8 cellular contexts compared by ENCODE assay signal in the genomic region with DNA sequence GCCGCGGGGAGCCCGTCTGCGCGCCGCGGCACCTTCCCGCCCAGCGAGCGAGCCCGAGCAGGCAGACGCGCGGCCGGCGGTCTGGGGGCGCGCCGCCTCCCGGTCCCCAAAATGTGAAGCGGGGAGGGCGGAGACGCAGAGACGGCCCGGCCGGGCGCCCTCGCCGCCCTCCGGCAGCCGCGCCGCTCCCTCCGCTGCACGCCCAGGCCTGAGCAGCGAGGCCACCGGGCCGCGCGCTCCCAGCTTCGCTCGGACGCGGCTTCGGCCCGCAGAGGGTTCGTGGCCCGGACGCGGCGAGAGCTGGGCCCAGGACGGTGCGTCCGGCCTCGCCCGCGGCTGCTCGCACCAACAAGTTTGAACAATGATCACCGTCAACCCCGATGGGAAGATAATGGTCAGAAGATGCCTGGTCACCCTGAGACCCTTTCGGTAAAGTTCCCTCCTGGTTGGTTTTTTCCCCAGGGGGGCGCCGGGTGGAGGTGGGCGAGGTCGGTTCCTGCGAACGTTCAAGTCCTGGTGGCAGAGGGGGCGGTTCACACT. TPM values are rescaled to one million over a fixed set of nuclear protein-coding genes. Genes with fewer than 3 reads are reported as not detected.
DNase-seq lines count a peak whose midpoint lies in the region; ATAC-seq and TF ChIP-seq lines count a peak whose summit lies in the region.

No MANE protein-coding gene starts in this region.

- H3K27me3 ChIP-seq in iPS DF 6.9 (ENCODE audit: control insufficient read depth, insufficient read depth, low read length) (peaks cover 3% of the 10 kb centered on the region; the same call in 1 of the 2 replicates), thymus (ENCODE audit: control insufficient read depth, insufficient read depth) (peaks cover 37% of the 10 kb centered on the region)

- peaks cover 9% of the 10 kb centered on the region for H3K4me1 Mint-ChIP-seq in activated CD4-positive, alpha-beta memory T cell treated with anti-CD3 and anti-CD28 coated beads for 36 hours (ENCODE audit: low read depth)
- peaks cover 13% of the 10 kb centered on the region for H3K4me1 Mint-ChIP-seq in activated CD4-positive, alpha-beta memory T cell treated with anti-CD3 and anti-CD28 coated beads, Interleukin-2, amount 10 ng/mL, durations not matched to agents 7 days and 5 days
- peaks cover 8% of the 10 kb centered on the region for H3K4me1 Mint-ChIP-seq in activated CD8-positive, alpha-beta T cell treated with anti-CD3 and anti-CD28 coated beads for 36 hours (ENCODE audit: low read depth)

- no peaks in the 10 kb centered on the region; the same call in 1 of the 2 replicates for H3K4me1 ChIP-seq in iPS DF 6.9 (ENCODE audit: control insufficient read depth, insufficient read depth, low read length)
- H3K4me1 ChIP-seq in thymus (ENCODE audit: control insufficient read depth, insufficient read depth, low read length), result peaks cover 7% of the 10 kb centered on the region

- peak; percentile 5 for ATAC-seq in activated CD8-positive, alpha-beta T cell treated with anti-CD3 and anti-CD28 coated beads for 36 hours

- no peak overlapping the region for H3K27ac ChIP-seq in iPS DF 6.9 (ENCODE audit: low read length)
- H3K27ac ChIP-seq in thymus (ENCODE audit: low read depth), result no peak overlapping the region

- H3K9me3 Mint-ChIP-seq in activated CD4-positive, alpha-beta memory T cell treated with anti-CD3 and anti-CD28 coated beads for 36 hours, result no peaks in the 10 kb centered on the region
- H3K9me3 Mint-ChIP-seq in activated CD4-positive, alpha-beta memory T cell treated with anti-CD3 and anti-CD28 coated beads, Interleukin-2, amount 10 ng/mL, durations not matched to agents 7 days and 5 days, result no peaks in the 10 kb centered on the region
- H3K9me3 Mint-ChIP-seq in activated CD8-positive, alpha-beta T cell treated with anti-CD3 and anti-CD28 coated beads for 36 hours, result no peaks in the 10 kb centered on the region

- no peaks in the 10 kb centered on the region for H3K36me3 Mint-ChIP-seq in activated CD4-positive, alpha-beta memory T cell treated with anti-CD3 and anti-CD28 coated beads for 36 hours
- no peaks in the 10 kb centered on the region for H3K36me3 Mint-ChIP-seq in activated CD4-positive, alpha-beta memory T cell treated with anti-CD3 and anti-CD28 coated beads, Interleukin-2, amount 10 ng/mL, durations not matched to agents 7 days and 5 days (ENCODE audit: low read depth)
- no peaks in the 10 kb centered on the region for H3K36me3 Mint-ChIP-seq in activated CD8-positive, alpha-beta T cell treated with anti-CD3 and anti-CD28 coated beads for 36 hours (ENCODE audit: low read depth)

- CTCF ChIA-PET in activated CD4-positive, alpha-beta memory T cell treated with anti-CD3 and anti-CD28 coated beads for 36 hours (lab: Charles Lee), result interaction anchor here (0.6 to 3.5 kb wide), 20 partner anchors 11 to 367 kb away, joined by 3 to 87 read pairs (median 4); no protein-coding TSS in a partner anchor
- CTCF ChIA-PET in activated CD4-positive, alpha-beta memory T cell treated with anti-CD3 and anti-CD28 coated beads, Interleukin-2, amount 10 ng/mL, durations not matched to agents 7 days and 5 days (lab: Charles Lee), result interaction anchor here (0.6 to 2.4 kb wide), 13 partner anchors 13 to 398 kb away, joined by 3 to 47 read pairs (median 3); no protein-coding TSS in a partner anchor
- CTCF ChIA-PET in activated CD8-positive, alpha-beta T cell treated with anti-CD3 and anti-CD28 coated beads for 36 hours (lab: Charles Lee), result interaction anchor here (0.7 to 4.2 kb wide), 31 partner anchors 10 to 374 kb away, joined by 3 to 51 read pairs (median 4); no protein-coding TSS in a partner anchor

- H3K9me3 ChIP-seq in iPS DF 6.9 (ENCODE audit: control insufficient read depth, insufficient read depth, low read length) (no peaks in the 10 kb centered on the region), thymus (ENCODE audit: control insufficient read depth) (no peaks in the 10 kb centered on the region)

- H3K27ac Mint-ChIP-seq in activated CD4-positive, alpha-beta memory T cell treated with anti-CD3 and anti-CD28 coated beads for 36 hours, result no peak overlapping the region
- no peak overlapping the region for H3K27ac Mint-ChIP-seq in activated CD4-positive, alpha-beta memory T cell treated with anti-CD3 and anti-CD28 coated beads, Interleukin-2, amount 10 ng/mL, durations not matched to agents 7 days and 5 days
- no peak overlapping the region for H3K27ac Mint-ChIP-seq in activated CD8-positive, alpha-beta T cell treated with anti-CD3 and anti-CD28 coated beads for 36 hours

- H3K36me3 ChIP-seq in iPS DF 6.9 (ENCODE audit: control insufficient read depth, insufficient read depth, low read length) (0 out of 2 replicates have a peak, but pooled peaks cover 2% of the 10 kb centered on the region), thymus (ENCODE audit: control insufficient read depth, insufficient read depth) (no peaks in the 10 kb centered on the region)

- POLR2A ChIA-PET in activated CD4-positive, alpha-beta memory T cell treated with anti-CD3 and anti-CD28 coated beads for 36 hours (lab: Charles Lee), result no interaction called here
- POLR2A ChIA-PET in activated CD4-positive, alpha-beta memory T cell treated with anti-CD3 and anti-CD28 coated beads, Interleukin-2, amount 10 ng/mL, durations not matched to agents 7 days and 5 days (lab: Charles Lee), result interaction anchor here (0.6 to 1.1 kb wide), 2 partner anchors 112 to 187 kb away, joined by 4 to 7 read pairs; no protein-coding TSS in a partner anchor
- POLR2A ChIA-PET in activated CD8-positive, alpha-beta T cell treated with anti-CD3 and anti-CD28 coated beads for 36 hours (lab: Charles Lee), result interaction anchor here (0.6 to 0.9 kb wide), 2 partner anchors 61 to 357 kb away, joined by 3 to 4 read pairs; no protein-coding TSS in a partner anchor

- H3K27me3 Mint-ChIP-seq in activated CD4-positive, alpha-beta memory T cell treated with anti-CD3 and anti-CD28 coated beads for 36 hours, result peaks cover 18% of the 10 kb centered on the region
- peaks cover 33% of the 10 kb centered on the region for H3K27me3 Mint-ChIP-seq in activated CD4-positive, alpha-beta memory T cell treated with anti-CD3 and anti-CD28 coated beads, Interleukin-2, amount 10 ng/mL, durations not matched to agents 7 days and 5 days
- peaks cover 12% of the 10 kb centered on the region for H3K27me3 Mint-ChIP-seq in activated CD8-positive, alpha-beta T cell treated with anti-CD3 and anti-CD28 coated beads for 36 hours

- H3K4me3 Mint-ChIP-seq in activated CD4-positive, alpha-beta memory T cell treated with anti-CD3 and anti-CD28 coated beads for 36 hours, result peak overlapping the region; percentile 29
- H3K4me3 Mint-ChIP-seq in activated CD4-positive, alpha-beta memory T cell treated with anti-CD3 and anti-CD28 coated beads, Interleukin-2, amount 10 ng/mL, durations not matched to agents 7 days and 5 days, result no peak overlapping the region
- H3K4me3 Mint-ChIP-seq in activated CD8-positive, alpha-beta T cell treated with anti-CD3 and anti-CD28 coated beads for 36 hours, result peak overlapping the region; percentile 21

- intact Hi-C loops in activated CD4-positive, alpha-beta memory T cell treated with anti-CD3 and anti-CD28 coated beads for 36 hours (cut with micrococcal nuclease), result loop anchor here (1.0 to 5.0 kb wide), 2 partner anchors 188 to 379 kb away; no protein-coding TSS in a partner anchor
- intact Hi-C loops in activated CD8-positive, alpha-beta T cell treated with anti-CD3 and anti-CD28 coated beads for 36 hours (cut with micrococcal nuclease), result loop anchor here (5.0 kb wide), 1 partner anchor 199 kb away; no protein-coding TSS in a partner anchor

- WGBS in iPS DF 6.9 (ENCODE audit: insufficient coverage, insufficient read length), result no CpG with 5 or more reads among the region's 68 CpGs
- WGBS in thymus, result 2% methylated on average over 68 of the region's 68 CpGs

- DNase-seq in activated CD4-positive, alpha-beta memory T cell treated with anti-CD3 and anti-CD28 coated beads for 36 hours, result no peak
- DNase-seq in activated CD4-positive, alpha-beta memory T cell treated with anti-CD3 and anti-CD28 coated beads, Interleukin-2, amount 10 ng/mL, durations not matched to agents 7 days and 5 days, result no peak
- peak; percentile 10 for DNase-seq in activated CD8-positive, alpha-beta T cell treated with anti-CD3 and anti-CD28 coated beads for 36 hours
- DNase-seq in iPS DF 6.9 (ENCODE audit: low read depth, low spot score) (no peak), retina (no peak), SW 1271 (lab: John Stamatoyannopoulos, UW) (no peak), NCI-H526 treated with DMSO at 0.1 percent for 48 hours (lab: John Stamatoyannopoulos, UW) (no peak)

- TF ChIP-seq CTCF in activated CD8-positive, alpha-beta T cell treated with anti-CD3 and anti-CD28 coated beads for 36 hours (IDR thresholded peaks at IDR 0.05), result no peak

- H3K4me3 ChIP-seq in iPS DF 6.9 (ENCODE audit: low read length), result peak overlapping the region; percentile 59; the same call in 1 of the 2 replicates
- H3K4me3 ChIP-seq in thymus (ENCODE audit: low read length), result peak overlapping the region; percentile 57

RNA-seq across cellular contexts. Expression of a gene that starts 0.5 kb away (rescaled TPM):
- total RNA-seq in activated CD4-positive, alpha-beta memory T cell treated with anti-CD3 and anti-CD28 coated beads for 36 hours, result under 1 TPM in 1 of 2 experiments, not detected in 1; 0.38 TPM
- under 1 TPM; 0.08 to 0.13 TPM for total RNA-seq in activated CD4-positive, alpha-beta memory T cell treated with anti-CD3 and anti-CD28 coated beads, Interleukin-2, amount 10 ng/mL, durations not matched to agents 7 days and 5 days
- total RNA-seq in activated CD8-positive, alpha-beta T cell treated with anti-CD3 and anti-CD28 coated beads for 36 hours, result not detected
- polyA plus RNA-seq in thymus, result 1.0 TPM
